In genomic region chr2:240309214-240309613, GRCh38 we compare ENCODE assay signal across 22 cellular contexts.
DNase-seq lines count a peak whose midpoint lies in the region; ATAC-seq, FAIRE-seq and TF ChIP-seq lines count a peak whose summit lies in the region.
"Had no signal": no experiment of that assay in that cellular context is flagged by ENCODE, and none has a peak within 500 bp of the region (broad histone marks: within the 10 kb centered on the region; RNA-seq: fewer than 3 reads in every experiment).

No MANE protein-coding gene starts in this region.

- in situ Hi-C loops in K562 (cut with MboI) = no loop called here

- no peak overlapping the region for H3K27ac ChIP-seq in K562 (ENCODE audit: extremely low read depth, low read depth, low read length)
- no peak overlapping the region for H3K27ac ChIP-seq in naive thymus-derived CD4-positive, alpha-beta T cell (ENCODE audit: low read depth, low read length)
- no peak overlapping the region for H3K27ac ChIP-seq in aorta (ENCODE audit: low read depth in 1 of 2, low read length in 2 of 2)
- H3K27ac ChIP-seq in Karpas-422 (ENCODE audit: low read length) = no peak overlapping the region
- H3K27ac ChIP-seq: 22Rv1, C4-2B, SJSA1 had no signal

- H3K4me1 Mint-ChIP-seq in naive thymus-derived CD4-positive, alpha-beta T cell = no peaks in the 10 kb centered on the region
- no peaks in the 10 kb centered on the region for H3K4me1 Mint-ChIP-seq in Caco-2 (ENCODE audit: low read depth, unreplicated experiment)

- peaks cover 0 to 10% (median 8%) of the 10 kb centered on the region in 5 donors for H3K27me3 Mint-ChIP-seq in naive thymus-derived CD4-positive, alpha-beta T cell
- no peaks in the 10 kb centered on the region for H3K27me3 Mint-ChIP-seq in Caco-2 (ENCODE audit: insufficient read depth, unreplicated experiment)

- no peak for TF ChIP-seq RAD21 in K562 (CRISPR knock-in tag; conservative IDR thresholded peaks at IDR 0.05 in 1 of 2, IDR thresholded peaks at IDR 0.05 in 1 of 2)

- H3K9me3 ChIP-seq in K562 (replicated peaks; ENCODE audit: control insufficient read depth, insufficient read depth, low read depth, low read length) (no peaks in the 10 kb centered on the region), aorta (ENCODE audit: control insufficient read depth, low read length) (no peaks in the 10 kb centered on the region), Karpas-422 (ENCODE audit: low read length) (no peaks in the 10 kb centered on the region), Caco-2 (no peaks in the 10 kb centered on the region)
- no peaks in the 10 kb centered on the region for H3K9me3 ChIP-seq in naive thymus-derived CD4-positive, alpha-beta T cell (ENCODE audit: control insufficient read depth in 2 of 3, low read length in 3 of 3)
- H3K9me3 ChIP-seq: MG63, SJSA1 had no signal

- H3K27me3 ChIP-seq in K562 (ENCODE audit: control insufficient read depth in 2 of 2, insufficient read depth in 2 of 2, low read length in 2 of 2) (peaks cover 4 to 50% of the 10 kb centered on the region in 2 experiments; a peak in 3 of 5 replicates), aorta (ENCODE audit: control insufficient read depth in 1 of 2, insufficient read depth in 2 of 2, low read length in 1 of 2) (no peaks in the 10 kb centered on the region), Karpas-422 (ENCODE audit: low read length) (no peaks in the 10 kb centered on the region), Caco-2 (replicated peaks; ENCODE audit: control insufficient read depth, insufficient read depth, low read length) (no peaks in the 10 kb centered on the region)
- no peaks in the 10 kb centered on the region for H3K27me3 ChIP-seq in naive thymus-derived CD4-positive, alpha-beta T cell (ENCODE audit: control insufficient read depth in 2 of 2, insufficient read depth in 2 of 2, low read length in 2 of 2)
- H3K27me3 ChIP-seq: MG63 had no signal

- TF ChIP-seq EP300 in K562 (IDR thresholded peaks at IDR 0.05; ENCODE audit: low read length) = no peak

- no peak for TF ChIP-seq POLR2A in K562 (conservative IDR thresholded peaks at IDR 0.05)

- H3K4me3 ChIP-seq in K562 (no peak overlapping the region), aorta (ENCODE audit: low read length in 2 of 2) (no peak overlapping the region), Karpas-422 (ENCODE audit: low read length) (no peak overlapping the region), Caco-2 (ENCODE audit: low read depth, low read length) (no peak overlapping the region)
- no peak overlapping the region for H3K4me3 ChIP-seq in naive thymus-derived CD4-positive, alpha-beta T cell (ENCODE audit: low read length)
- H3K4me3 ChIP-seq: MG63, SJSA1 had no signal

- no peaks in the 10 kb centered on the region for H3K4me1 ChIP-seq in K562 (replicated peaks in 1 of 2; ENCODE audit: control insufficient read depth in 2 of 2, insufficient read depth in 2 of 2, low read length in 2 of 2)
- no peaks in the 10 kb centered on the region for H3K4me1 ChIP-seq in naive thymus-derived CD4-positive, alpha-beta T cell (ENCODE audit: control insufficient read depth in 2 of 2, insufficient read depth in 2 of 2, low read length in 2 of 2)
- no peaks in the 10 kb centered on the region for H3K4me1 ChIP-seq in aorta (ENCODE audit: control insufficient read depth in 1 of 2, insufficient read depth in 2 of 2, low read length in 2 of 2)
- no peaks in the 10 kb centered on the region for H3K4me1 ChIP-seq in Karpas-422 (ENCODE audit: low read length)
- H3K4me1 ChIP-seq in Caco-2 = no peaks in the 10 kb centered on the region
- H3K4me1 ChIP-seq: SJSA1 had no signal

- no peak overlapping the region for H3K9ac ChIP-seq in K562 (ENCODE audit: insufficient read depth in 1 of 2, low read depth in 2 of 2, low read length in 2 of 2)
- H3K9ac ChIP-seq in Karpas-422 (ENCODE audit: low read length) = no peak overlapping the region

- H3K4me2 ChIP-seq in K562 (ENCODE audit: insufficient read depth, low read length) (no peak overlapping the region), Karpas-422 (ENCODE audit: low read depth, low read length, poor library complexity, severe bottlenecking) (no peak overlapping the region)

- H3K36me3 Mint-ChIP-seq in naive thymus-derived CD4-positive, alpha-beta T cell = no peaks in the 10 kb centered on the region
- H3K36me3 Mint-ChIP-seq in Caco-2 (ENCODE audit: insufficient read depth, unreplicated experiment) = no peaks in the 10 kb centered on the region

- H4K20me1 ChIP-seq in K562 (replicated peaks; ENCODE audit: control insufficient read depth, insufficient read depth, low read length) (no peaks in the 10 kb centered on the region), Karpas-422 (ENCODE audit: insufficient read depth, low read depth, low read length) (no peaks in the 10 kb centered on the region)

- ATAC-seq in K562 (no peak), aorta (ENCODE audit: low FRiP score) (peak; percentile 16)
- peak; percentile 12 for ATAC-seq in naive thymus-derived CD4-positive, alpha-beta T cell
- ATAC-seq: HCT116, Panc1 had no signal

- 0% methylated on average over 1 of the region's 1 CpG for WGBS in K562 (ENCODE audit: insufficient coverage, low coverage, missing lambda C conversion rate)
- 75 to 92% methylated on average over 1 of the region's 1 CpG for WGBS in aorta, 2 donors

- H3K9me1 ChIP-seq in K562 (ENCODE audit: control insufficient read depth, insufficient read depth, low read length) = no peaks in the 10 kb centered on the region

- no peaks in the 10 kb centered on the region for H3K9me3 Mint-ChIP-seq in naive thymus-derived CD4-positive, alpha-beta T cell
- H3K9me3 Mint-ChIP-seq in Caco-2 (ENCODE audit: unreplicated experiment) = no peaks in the 10 kb centered on the region

- no peak overlapping the region for H3K27ac Mint-ChIP-seq in naive thymus-derived CD4-positive, alpha-beta T cell
- H3K27ac Mint-ChIP-seq in Caco-2 (ENCODE audit: unreplicated experiment) = no peak overlapping the region

- no peak overlapping the region for H3K4me3 Mint-ChIP-seq in naive thymus-derived CD4-positive, alpha-beta T cell
- no peak overlapping the region for H3K4me3 Mint-ChIP-seq in Caco-2 (ENCODE audit: unreplicated experiment)

- BruUV-seq in K562 (replicated peaks; lab: Mats Ljungman, UMichigan) = no TSS peak
- no TSS peak for BruUV-seq in Caco-2 (replicated peaks; lab: Mats Ljungman, UMichigan)

- intact Hi-C loops in K562 (cut with micrococcal nuclease) = no loop called here
- intact Hi-C loops in naive thymus-derived CD4-positive, alpha-beta T cell (cut with micrococcal nuclease) = no loop called here
- intact Hi-C loops in aorta (cut with DNase I) = no loop called here
- intact Hi-C loops in Caco-2 (cut with micrococcal nuclease; ENCODE audit: unreplicated experiment) = no loop called here

- H3K79me2 ChIP-seq in K562 (ENCODE audit: control insufficient read depth, insufficient read depth, low read length) (no peaks in the 10 kb centered on the region), Karpas-422 (ENCODE audit: low read length) (no peaks in the 10 kb centered on the region)

- peak; percentile 73 for FAIRE-seq in K562 (lab: Jason Lieb, UNC)

- DNase-seq in activated CD8-positive, alpha-beta memory T cell treated with anti-CD3 and anti-CD28 coated beads, Interleukin-2, amount 50 U/mL, for 48 hours = peak; percentile 7
- no peak for DNase-seq in activated CD8-positive, alpha-beta memory T cell treated with anti-CD3 and anti-CD28 coated beads, Interleukin-2, amount 50 U/mL, for 4 hours
- DNase-seq in K562 (ENCODE audit: extremely low read depth in 1 of 4, low spot score in 3 of 4) = no peak
- no peak for DNase-seq in naive thymus-derived CD4-positive, alpha-beta T cell
- DNase-seq in aorta = no peak
- DNase-seq in NCI-H446 (lab: John Stamatoyannopoulos, UW) = no peak
- DNase-seq in Karpas-422 = no peak
- DNase-seq in Caco-2 = no peak
- DNase-seq: AML-193, DMS79 treated with DMSO at 0.1 percent for 48 hours, Kasumi-1, MG63, NCI-H1048, NCI-H1436, NCI-H2029 treated with DMSO at 0.1 percent for 48 hours, NCI-H2171 treated with DMSO at 0.1 percent for 48 hours, NCI-H446 treated with DMSO at 0.1 percent for 48 hours had no signal

- POLR2A ChIA-PET in K562 (lab: Yijun Ruan, JAX) = no interaction called here
- POLR2A ChIA-PET in naive thymus-derived CD4-positive, alpha-beta T cell (lab: Charles Lee) = no interaction called here
- POLR2A ChIA-PET in Caco-2 (lab: Charles Lee) = no interaction called here

- H2AFZ ChIP-seq in K562 (ENCODE audit: low read depth, low read length) = no peak overlapping the region
- H2AFZ ChIP-seq in Karpas-422 (ENCODE audit: low read length) = no peak overlapping the region

- CTCF ChIA-PET in K562 (lab: Yijun Ruan, JAX; ENCODE audit: low intra/inter-chr PET ratio) (no interaction called here), Caco-2 (lab: Charles Lee) (no interaction called here)
- CTCF ChIA-PET in naive thymus-derived CD4-positive, alpha-beta T cell (lab: Charles Lee) = no interaction called here

- H3K36me3 ChIP-seq in K562 (ENCODE audit: control insufficient read depth, insufficient read depth, low read length) = no peaks in the 10 kb centered on the region
- no peaks in the 10 kb centered on the region for H3K36me3 ChIP-seq in naive thymus-derived CD4-positive, alpha-beta T cell (ENCODE audit: control insufficient read depth in 2 of 3, insufficient read depth in 3 of 3, low read length in 3 of 3)
- no peaks in the 10 kb centered on the region for H3K36me3 ChIP-seq in aorta (ENCODE audit: control insufficient read depth in 1 of 2, insufficient read depth in 2 of 2, low read length in 1 of 2)
- H3K36me3 ChIP-seq in Karpas-422 (ENCODE audit: insufficient read depth, low read length) = no peaks in the 10 kb centered on the region
- H3K36me3 ChIP-seq in Caco-2 (ENCODE audit: control insufficient read depth, insufficient read depth, low read length) = no peaks in the 10 kb centered on the region
- H3K36me3 ChIP-seq: MG63, SJSA1 had no signal

- H3K9me2 ChIP-seq in Karpas-422 (replicated peaks; ENCODE audit: insufficient read depth, low read length) = no peaks in the 10 kb centered on the region

- TF ChIP-seq CTCF in K562 (IDR thresholded peaks at IDR 0.05 in 2 of 3, conservative IDR thresholded peaks at IDR 0.05 in 1 of 3; ENCODE audit: insufficient read depth in 2 of 3, low read depth in 1 of 3, low read length in 3 of 3) (no peak), Caco-2 (IDR thresholded peaks at IDR 0.05; ENCODE audit: insufficient read depth in 1 of 2, low read depth in 1 of 2, low read length in 1 of 2, severe bottlenecking in 1 of 2, unreplicated experiment in 1 of 2) (no peak)

TF ChIP-seq in K562, 482 proteins besides CTCF, POLR2A, EP300 and RAD21:
- TF ChIP-seq CHD1 (IDR thresholded peaks at IDR 0.05; ENCODE audit: low read length) (no peak), ETS2 (tag; IDR thresholded peaks at IDR 0.05; ENCODE audit: borderline replicate concordance, poor library complexity, severe bottlenecking) (no peak), EGR1 (conservative IDR thresholded peaks at IDR 0.05) (no peak), ZNF830 (CRISPR knock-in tag; IDR thresholded peaks at IDR 0.05) (no peak), ZZZ3 (IDR thresholded peaks at IDR 0.05) (no peak), KAT2B (IDR thresholded peaks at IDR 0.05; ENCODE audit: low read depth, low read length) (no peak)
